22 cellular contexts compared by ENCODE assay signal in genomic region chr1:178784131-178784536, GRCh38. TPM values are rescaled to one million over a fixed set of nuclear protein-coding genes. Genes with fewer than 3 reads are reported as not detected.
DNase-seq lines count a peak whose midpoint lies in the region; ATAC-seq and TF ChIP-seq lines count a peak whose summit lies in the region.
"Had no signal": no experiment of that assay in that cellular context is flagged by ENCODE, and none has a peak within 500 bp of the region (broad histone marks: within the 10 kb centered on the region; RNA-seq: fewer than 3 reads in every experiment).

No MANE protein-coding gene starts in this region.

- H3K27ac ChIP-seq in GM23338 (ENCODE audit: low read depth) = no peak overlapping the region
- no peak overlapping the region for H3K27ac ChIP-seq in RWPE1
- H3K27ac ChIP-seq: Peyer's patch, uterus had no signal

- H3K79me2 ChIP-seq in GM23338 (replicated peaks; ENCODE audit: insufficient read depth) = no peaks in the 10 kb centered on the region

- TF ChIP-seq CTCF in GM23338 (conservative IDR thresholded peaks at IDR 0.05; ENCODE audit: low read depth in 2 of 2) (no peak), RWPE1 (conservative IDR thresholded peaks at IDR 0.05; ENCODE audit: low read depth) (no peak)

- H2AFZ ChIP-seq in GM23338 = no peak overlapping the region

- H3K4me3 ChIP-seq in GM23338 = no peak overlapping the region
- H3K4me3 ChIP-seq: Peyer's patch, uterus had no signal

- H3K4me1 Mint-ChIP-seq in activated CD4-positive, alpha-beta T cell treated with anti-CD3 and anti-CD28 coated beads, Interleukin-2, amount 10 ng/mL, durations not matched to agents 7 days and 5 days = peaks cover 12% of the 10 kb centered on the region
- peaks cover 12% of the 10 kb centered on the region; the same call in 2 of the 3 replicates for H3K4me1 Mint-ChIP-seq in GM23338
- peaks cover 43% of the 10 kb centered on the region for H3K4me1 Mint-ChIP-seq in memory B cell
- H3K4me1 Mint-ChIP-seq: CD14-positive monocyte had no signal

- H3K36me3 ChIP-seq in GM23338 (ENCODE audit: insufficient read depth) = no peaks in the 10 kb centered on the region; the same call in 1 of the 2 replicates
- H3K36me3 ChIP-seq: Peyer's patch, uterus had no signal

- H4K20me1 ChIP-seq in GM23338 (replicated peaks; ENCODE audit: insufficient read depth) = no peaks in the 10 kb centered on the region

- peak overlapping the region; percentile 12 for H3K4me3 Mint-ChIP-seq in activated CD4-positive, alpha-beta T cell treated with anti-CD3 and anti-CD28 coated beads, Interleukin-2, amount 10 ng/mL, durations not matched to agents 7 days and 5 days
- H3K4me3 Mint-ChIP-seq in GM23338 (no peak overlapping the region), memory B cell (peak overlapping the region; percentile 14)
- H3K4me3 Mint-ChIP-seq: activated naive CD4-positive, alpha-beta T cell treated with anti-CD3 and anti-CD28 coated beads, Interleukin-2, amount 50 U/mL, for 24 hours; CD14-positive monocyte; effector memory CD8-positive, alpha-beta T cell; neural crest cell; WTC11 had no signal

- CTCF ChIA-PET in activated CD4-positive, alpha-beta T cell treated with anti-CD3 and anti-CD28 coated beads, Interleukin-2, amount 10 ng/mL, durations not matched to agents 7 days and 5 days (lab: Charles Lee) = interaction anchor here (0.8 kb wide), 1 partner anchor 16 kb away, joined by 3 read pairs; no protein-coding TSS in a partner anchor
- CTCF ChIA-PET in RWPE1 (lab: Yijun Ruan, JAX) = interaction anchor here (0.6 kb wide), 1 partner anchor 241 kb away, joined by 3 read pairs; no protein-coding TSS in a partner anchor

- H3K9me3 Mint-ChIP-seq in activated CD4-positive, alpha-beta T cell treated with anti-CD3 and anti-CD28 coated beads, Interleukin-2, amount 10 ng/mL, durations not matched to agents 7 days and 5 days = peaks cover 4% of the 10 kb centered on the region
- H3K9me3 Mint-ChIP-seq in GM23338 = no peaks in the 10 kb centered on the region; the same call in 1 of the 3 replicates
- H3K9me3 Mint-ChIP-seq in memory B cell = no peaks in the 10 kb centered on the region
- H3K9me3 Mint-ChIP-seq: activated naive CD4-positive, alpha-beta T cell treated with anti-CD3 and anti-CD28 coated beads, Interleukin-2, amount 50 U/mL, for 24 hours; CD14-positive monocyte; effector memory CD8-positive, alpha-beta T cell; WTC11 had no signal

- H3K27ac Mint-ChIP-seq in activated CD4-positive, alpha-beta T cell treated with anti-CD3 and anti-CD28 coated beads, Interleukin-2, amount 10 ng/mL, durations not matched to agents 7 days and 5 days = no peak overlapping the region
- H3K27ac Mint-ChIP-seq in GM23338 (no peak overlapping the region), memory B cell (peak overlapping the region; percentile 82)
- H3K27ac Mint-ChIP-seq: activated naive CD4-positive, alpha-beta T cell treated with anti-CD3 and anti-CD28 coated beads, Interleukin-2, amount 50 U/mL, for 24 hours; CD14-positive monocyte; effector memory CD8-positive, alpha-beta T cell; WTC11 had no signal

- POLR2A ChIA-PET in activated CD4-positive, alpha-beta T cell treated with anti-CD3 and anti-CD28 coated beads, Interleukin-2, amount 10 ng/mL, durations not matched to agents 7 days and 5 days (lab: Charles Lee) = no interaction called here
- POLR2A ChIA-PET in RWPE1 (lab: Yijun Ruan, JAX; ENCODE audit: low non-redundant PET) = no interaction called here

- DNase-seq in activated CD4-positive, alpha-beta T cell treated with anti-CD3 and anti-CD28 coated beads, Interleukin-2, amount 10 ng/mL, durations not matched to agents 7 days and 5 days = no peak
- DNase-seq in activated CD4-positive, alpha-beta T cell treated with anti-CD3 and anti-CD28 coated beads for 4 hours = no peak
- DNase-seq in GM23338 (ENCODE audit: low spot score) (peak; percentile 10), RKO (ENCODE audit: low spot score) (peak; percentile 34), memory B cell (ENCODE audit: low spot score in 2 of 2) (no peak), NCI-H524 (lab: John Stamatoyannopoulos, UW) (no peak), NCI-H226 (no peak), RWPE1 (ENCODE audit: low spot score) (no peak)
- DNase-seq: DMS79; effector memory CD8-positive, alpha-beta T cell; H7; islet precursor cell; midbrain; MV-4-11; NCI-H2029 treated with DMSO at 0.1 percent for 48 hours; NCI-H526 treated with DMSO at 0.1 percent for 48 hours; Peyer's patch; uterus had no signal

- ATAC-seq in GM23338 = no peak
- no peak for ATAC-seq in memory B cell (ENCODE audit: low read depth)
- ATAC-seq: effector memory CD8-positive, alpha-beta T cell; WTC11 had no signal

- H3K27me3 ChIP-seq in GM23338 (ENCODE audit: insufficient read depth) = no peaks in the 10 kb centered on the region
- H3K27me3 ChIP-seq: Peyer's patch, uterus had no signal

- H3K36me3 Mint-ChIP-seq in activated CD4-positive, alpha-beta T cell treated with anti-CD3 and anti-CD28 coated beads, Interleukin-2, amount 10 ng/mL, durations not matched to agents 7 days and 5 days (ENCODE audit: low read depth) = no peaks in the 10 kb centered on the region
- H3K36me3 Mint-ChIP-seq in GM23338 (ENCODE audit: low read depth) (peaks cover 8% of the 10 kb centered on the region; the same call in 2 of the 3 replicates), memory B cell (peaks cover 53% of the 10 kb centered on the region)

- H3K27me3 Mint-ChIP-seq in activated CD4-positive, alpha-beta T cell treated with anti-CD3 and anti-CD28 coated beads, Interleukin-2, amount 10 ng/mL, durations not matched to agents 7 days and 5 days = no peaks in the 10 kb centered on the region
- no peaks in the 10 kb centered on the region for H3K27me3 Mint-ChIP-seq in GM23338 (ENCODE audit: insufficient read depth, low read depth, poor library complexity)
- H3K27me3 Mint-ChIP-seq in memory B cell = no peaks in the 10 kb centered on the region
- H3K27me3 Mint-ChIP-seq: activated naive CD4-positive, alpha-beta T cell treated with anti-CD3 and anti-CD28 coated beads, Interleukin-2, amount 50 U/mL, for 24 hours had no signal

- no peaks in the 10 kb centered on the region for H3K9me2 ChIP-seq in GM23338 (ENCODE audit: insufficient read depth)

- no peaks in the 10 kb centered on the region for H3F3A ChIP-seq in GM23338 (replicated peaks; ENCODE audit: low read depth)

- no peak overlapping the region for H3K4me2 ChIP-seq in GM23338

- no peaks in the 10 kb centered on the region; the same call in 1 of the 2 replicates for H3K4me1 ChIP-seq in GM23338 (ENCODE audit: insufficient read depth)
- H3K4me1 ChIP-seq: Peyer's patch, uterus had no signal

TF ChIP-seq in GM23338, 12 proteins besides CTCF, POLR2A, EP300 and RAD21 (continues in another document):
- TF ChIP-seq CREB1 (CRISPR knock-in tag; IDR thresholded peaks at IDR 0.05; ENCODE audit: low read depth) (no peak), ETS1 (IDR thresholded peaks at IDR 0.05) (no peak)

RNA-seq across cellular contexts. Expression of gene RALGPS2, which starts 59.1 kb away (rescaled TPM):
- total RNA-seq in activated CD4-positive, alpha-beta T cell treated with anti-CD3 and anti-CD28 coated beads, Interleukin-2, amount 10 ng/mL, durations not matched to agents 7 days and 5 days = 1 to 10 TPM; 3.5 to 5.5 TPM
- 28.6 and 31.2 TPM in 2 replicates for total RNA-seq in GM23338 (2014; rRNA removed; shearing (Covaris generic))
- polyA plus RNA-seq in GM23338 (2016; fragmentation: Nextera tagmentation; extraction: Ambion mirVana) = 8.1 and 8.8 TPM in 2 replicates

Comparison
In these comparisons a context has a peak if more than half of its experiments do, and no peak if none do; other contexts are left out.
1. DNase-seq: peak in GM23338 (single experiment) and RKO (single experiment); none in activated CD4-positive, alpha-beta T cell treated with anti-CD3 and anti-CD28 coated beads, Interleukin-2, amount 10 ng/mL, durations not matched to agents 7 days and 5 days (single experiment), activated CD4-positive, alpha-beta T cell treated with anti-CD3 and anti-CD28 coated beads for 4 hours (0 of 2), memory B cell (0 of 2), NCI-H524 (0 of 2), NCI-H226 (single experiment) and RWPE1 (single experiment).